In the genomic region with DNA sequence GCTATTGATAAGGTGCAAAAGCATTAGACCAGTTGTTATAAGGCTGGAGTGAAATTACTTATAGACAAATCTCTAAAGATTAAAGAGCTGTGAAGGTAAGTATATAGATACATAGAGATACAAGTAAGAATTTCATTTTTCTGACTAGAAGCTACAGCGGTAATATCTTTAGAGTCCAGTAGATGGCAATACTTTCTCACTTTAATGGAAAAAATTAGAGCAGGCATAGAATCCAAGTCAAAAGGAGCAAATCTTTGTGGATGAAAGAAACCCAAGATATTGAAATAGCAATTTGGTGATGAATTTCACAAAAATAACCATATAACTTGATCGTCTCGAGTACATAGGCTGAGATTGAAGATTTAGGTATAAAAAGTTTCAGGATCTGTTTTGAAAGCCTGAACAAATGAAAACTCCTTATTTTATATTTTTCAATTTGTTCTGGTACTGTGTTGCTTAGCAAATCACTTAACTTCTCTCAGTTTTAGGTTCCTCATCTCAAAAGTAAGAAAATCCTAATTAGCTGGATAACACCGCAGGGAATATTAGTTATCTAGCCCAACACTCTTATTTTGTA, we compare ENCODE assay signal across 8 cellular contexts.
DNase-seq lines count a peak whose midpoint lies in the region; ATAC-seq and TF ChIP-seq lines count a peak whose summit lies in the region.

No MANE protein-coding gene starts in this region.

- H3K9ac ChIP-seq in neuronal stem cell (ENCODE audit: low read depth, low read length, poor library complexity) = no peak overlapping the region

- H3K27ac ChIP-seq in Peyer's patch (no peak overlapping the region), neuronal stem cell (replicated peaks; ENCODE audit: low read length) (no peak overlapping the region)

- TF ChIP-seq CTCF in Peyer's patch (IDR thresholded peaks at IDR 0.05) (peak; percentile 47 to 92 (median 82)), epithelial cell of proximal tubule (conservative IDR thresholded peaks at IDR 0.05; ENCODE audit: low read depth, low read length) (peak; percentile 64)

- H4K91ac ChIP-seq in neuronal stem cell (ENCODE audit: low read depth, low read length, poor library complexity) = no peak overlapping the region

- H3K4me2 ChIP-seq in neuronal stem cell (ENCODE audit: insufficient read depth, low read length, poor library complexity, severe bottlenecking) = no peak overlapping the region

- H2BK15ac ChIP-seq in neuronal stem cell (ENCODE audit: low read length) = no peak overlapping the region

- TF ChIP-seq RAD21 in Ishikawa (IDR thresholded peaks at IDR 0.05; ENCODE audit: low read depth) = peak; percentile 69

- ATAC-seq in GM18498 (IDR thresholded peaks at IDR 0.05; ENCODE audit: unreplicated experiment) (no peak), GM19452 (IDR thresholded peaks at IDR 0.05; ENCODE audit: unreplicated experiment) (no peak), HG02571 (IDR thresholded peaks at IDR 0.05; ENCODE audit: unreplicated experiment) (no peak)

- no peak overlapping the region for H3K4ac ChIP-seq in neuronal stem cell (ENCODE audit: low read length)

- no peak overlapping the region for H3K14ac ChIP-seq in neuronal stem cell (ENCODE audit: low read length)

- H2BK120ac ChIP-seq in neuronal stem cell (ENCODE audit: low read depth, low read length) = no peak overlapping the region

- H3K4me1 ChIP-seq in Peyer's patch = no peaks in the 10 kb centered on the region
- H3K4me1 ChIP-seq in neuronal stem cell (ENCODE audit: control insufficient read depth in 2 of 2, insufficient read depth in 1 of 2, low read depth in 1 of 2, low read length in 2 of 2) = no peaks in the 10 kb centered on the region

- H4K8ac ChIP-seq in neuronal stem cell (ENCODE audit: low read depth, low read length) = no peak overlapping the region

- no peaks in the 10 kb centered on the region for H3K27me3 ChIP-seq in Peyer's patch
- H3K27me3 ChIP-seq in neuronal stem cell (ENCODE audit: control insufficient read depth in 3 of 3, insufficient read depth in 3 of 3, low read depth in 1 of 3, low read length in 3 of 3) = no peaks in the 10 kb centered on the region

- no CpG with 5 or more reads among the region's 4 CpGs for WGBS in neuronal stem cell (ENCODE audit: extremely low coverage in 2 of 2, insufficient read length in 2 of 2, insufficient replicate concordance in 1 of 2), 2 donors

- no peak overlapping the region for H3K18ac ChIP-seq in neuronal stem cell (ENCODE audit: low read length)

- no peak for TF ChIP-seq EP300 in Ishikawa (IDR thresholded peaks at IDR 0.05; ENCODE audit: borderline replicate concordance)

- H2AFZ ChIP-seq in neuronal stem cell (ENCODE audit: low read length) = no peak overlapping the region

- H3K36me3 ChIP-seq in Peyer's patch = no peaks in the 10 kb centered on the region
- peaks cover 0 to 13% of the 10 kb centered on the region in 2 donors for H3K36me3 ChIP-seq in neuronal stem cell (replicated peaks in 1 of 2; ENCODE audit: control insufficient read depth in 2 of 2, insufficient read depth in 2 of 2, low read length in 2 of 2)

- H3K79me1 ChIP-seq in neuronal stem cell (ENCODE audit: low read depth, low read length) = no peaks in the 10 kb centered on the region

- TF ChIP-seq POLR2A in Peyer's patch (IDR thresholded peaks at IDR 0.05) = no peak

- peak; percentile 79 for DNase-seq in DMS153 treated with DMSO at 0.1 percent for 48 hours (lab: John Stamatoyannopoulos, UW; ENCODE audit: unreplicated experiment)
- DNase-seq in Peyer's patch = no peak
- DNase-seq in epithelial cell of proximal tubule (ENCODE audit: low read depth) = no peak
- peak; percentile 21 for DNase-seq in neuronal stem cell (ENCODE audit: low spot score)

- no peak overlapping the region for H2BK12ac ChIP-seq in neuronal stem cell (ENCODE audit: low read length)

- H3K4me3 ChIP-seq in Peyer's patch = no peak overlapping the region
- no peak overlapping the region for H3K4me3 ChIP-seq in epithelial cell of proximal tubule (ENCODE audit: low read depth, low read length)
- H3K4me3 ChIP-seq in neuronal stem cell (ENCODE audit: low read length in 2 of 2) = no peak overlapping the region

- no peaks in the 10 kb centered on the region for H3K9me3 ChIP-seq in Peyer's patch
- no peaks in the 10 kb centered on the region for H3K9me3 ChIP-seq in neuronal stem cell (replicated peaks in 1 of 2; ENCODE audit: control insufficient read depth in 2 of 2, insufficient read depth in 1 of 2, low read depth in 1 of 2, low read length in 2 of 2)

- no peak overlapping the region for H2BK5ac ChIP-seq in neuronal stem cell (ENCODE audit: low read length)

- H2AK5ac ChIP-seq in neuronal stem cell (ENCODE audit: low read depth, low read length) = no peak overlapping the region

- no peak overlapping the region for H3K23ac ChIP-seq in neuronal stem cell (ENCODE audit: low read depth, low read length, poor library complexity)

TF ChIP-seq in Ishikawa, 13 proteins besides CTCF, POLR2A, EP300 and RAD21:
- TF ChIP-seq EGR1 (IDR thresholded peaks at IDR 0.05) (no peak), CREB1 (IDR thresholded peaks at IDR 0.05; ENCODE audit: low read depth) (no peak), CEBPB (IDR thresholded peaks at IDR 0.05) (no peak)
TF ChIP-seq in Ishikawa: peak in this region for 0.

Comparison
In these comparisons a context has a peak if more than half of its experiments do, and no peak if none do; other contexts are left out.
1. DNase-seq: peak in DMS153 treated with DMSO at 0.1 percent for 48 hours (single experiment) and neuronal stem cell (single experiment); none in Peyer's patch (0 of 3) and epithelial cell of proximal tubule (single experiment).